9 cellular contexts compared by ENCODE assay signal in genomic region chr9:127714916-127715442, GRCh38. TPM values are rescaled to one million over a fixed set of nuclear protein-coding genes. Genes with fewer than 3 reads are reported as not detected.
DNase-seq lines count a peak whose midpoint lies in the region; ATAC-seq and TF ChIP-seq lines count a peak whose summit lies in the region.
"Had no signal": no experiment of that assay in that cellular context is flagged by ENCODE, and none has a peak within 500 bp of the region (broad histone marks: within the 10 kb centered on the region; RNA-seq: fewer than 3 reads in every experiment).

No MANE protein-coding gene starts in this region.

- H3K4me1 ChIP-seq in H9 (ENCODE audit: insufficient read depth, low read length) (no peaks in the 10 kb centered on the region; the same call in 1 of the 2 replicates), heart left ventricle (peaks cover 0 to 26% (median 13%) of the 10 kb centered on the region in 12 donors), sigmoid colon (peaks cover 0 to 23% (median 20%) of the 10 kb centered on the region in 4 donors)

- no peak overlapping the region for H4K8ac ChIP-seq in H9 (replicated peaks; ENCODE audit: insufficient read length, low read depth, low read length)

- no peak overlapping the region for H3K23ac ChIP-seq in H9 (ENCODE audit: insufficient read length, low read depth, low read length)

- no peaks in the 10 kb centered on the region for H3K9me3 Mint-ChIP-seq in H9

- no peak overlapping the region for H2AFZ ChIP-seq in H9 (ENCODE audit: low read length)

- H3K4me3 ChIP-seq in heart left ventricle (peak overlapping the region; percentile 58 to 91 (median 71)), sigmoid colon (peak overlapping the region; percentile 62 to 77 (median 72))

- peak overlapping the region in 1 of 3 experiments; percentile 93; a peak in 1 of 7 replicates for H3K27ac Mint-ChIP-seq in H9

- peak overlapping the region; percentile 27; the same call in 1 of the 2 replicates for H3K14ac ChIP-seq in H9 (ENCODE audit: insufficient read depth, low read length)

- no peak overlapping the region for H4K5ac ChIP-seq in H9 (ENCODE audit: insufficient read length, low read depth, low read length)

- peak overlapping the region; percentile 89 to 98 for H3K4me3 Mint-ChIP-seq in H9

- H3K9ac ChIP-seq in H9 (ENCODE audit: extremely low read depth, insufficient read length, low read length): no peak overlapping the region

- H3K36me3 Mint-ChIP-seq in H9 (ENCODE audit: insufficient read depth in 1 of 3, low read depth in 3 of 3): no peaks in the 10 kb centered on the region; a peak in 1 of 7 replicates

- no CpG with 5 or more reads among the region's 48 CpGs for WGBS in H9 (ENCODE audit: extremely low coverage, insufficient read length, low lambda C conversion rate)
- 0 to 1% (median 1%) methylated on average over 20 to 48 of the region's 48 CpGs for WGBS in heart left ventricle, 4 donors
- WGBS in sigmoid colon, 2 donors: 1 to 2% methylated on average over 48 of the region's 48 CpGs

- H2BK15ac ChIP-seq in H9 (ENCODE audit: low read depth, low read length): no peak overlapping the region

- TF ChIP-seq POLR2A in heart left ventricle (IDR thresholded peaks at IDR 0.05): no peak
- no peak for TF ChIP-seq POLR2A in sigmoid colon (IDR thresholded peaks at IDR 0.05)

- no peaks in the 10 kb centered on the region for H3K79me1 ChIP-seq in H9 (ENCODE audit: insufficient read depth, low read depth, low read length, poor library complexity, severe bottlenecking)

- no peak overlapping the region for H3K4ac ChIP-seq in H9 (ENCODE audit: low read depth, low read length)

- DNase-seq in CD1c-positive myeloid dendritic cell (ENCODE audit: extremely low spot score) (peak; percentile 57), H9 (no peak), heart left ventricle (no peak), sigmoid colon (no peak), ecto neural progenitor cell (ENCODE audit: low spot score) (no peak), cortex of kidney (lab: John Stamatoyannopoulos, UW) (no peak)
- DNase-seq in activated CD4-positive, alpha-beta T cell treated with anti-CD3 and anti-CD28 coated beads, Interleukin-2, amount 50 U/mL, for 48 hours: peak; percentile 16 to 28

- no peaks in the 10 kb centered on the region for H3K79me2 ChIP-seq in H9 (ENCODE audit: insufficient read depth, low read length)

- no peak for TF ChIP-seq EP300 in sigmoid colon (IDR thresholded peaks at IDR 0.05)

- H3K56ac ChIP-seq in H9 (ENCODE audit: insufficient read length, low read depth, low read length): no peak overlapping the region

- H2BK120ac ChIP-seq in H9 (ENCODE audit: low read depth, low read length, poor library complexity, severe bottlenecking): no peak overlapping the region

- no peak overlapping the region for H3T11ph ChIP-seq in H9 (ENCODE audit: low read length)

- H3K27ac ChIP-seq in H9 (ENCODE audit: insufficient read length, low read depth, low read length) (no peak overlapping the region), heart left ventricle (peak overlapping the region in 11 of 12 donors; percentile 1 to 91 (median 81)), sigmoid colon (peak overlapping the region; percentile 81 to 90 (median 84))

- H3K18ac ChIP-seq in H9 (ENCODE audit: insufficient read length, low read depth, low read length): peak overlapping the region; percentile 39

- H3K36me3 ChIP-seq in heart left ventricle (peaks cover 0 to 3% (median 0%) of the 10 kb centered on the region in 9 donors), sigmoid colon (no peaks in the 10 kb centered on the region)

- H3K4me2 ChIP-seq in H9 (ENCODE audit: insufficient read depth, insufficient read length, low read length): peak overlapping the region; percentile 54

- H2AK5ac ChIP-seq in H9 (ENCODE audit: insufficient read length, low read length): no peak overlapping the region

- H3K27me3 Mint-ChIP-seq in H9 (ENCODE audit: low read depth): peaks cover 7% of the 10 kb centered on the region

- H3K27me3 ChIP-seq in H9 (ENCODE audit: insufficient read depth, low read length): no peaks in the 10 kb centered on the region
- no peaks in the 10 kb centered on the region for H3K27me3 ChIP-seq in heart left ventricle
- no peaks in the 10 kb centered on the region for H3K27me3 ChIP-seq in sigmoid colon

- H4K20me1 ChIP-seq in H9 (ENCODE audit: control insufficient read depth, insufficient read depth, insufficient read length): no peaks in the 10 kb centered on the region

- H2BK12ac ChIP-seq in H9 (ENCODE audit: insufficient read length, low read depth, low read length): no peak overlapping the region

- ATAC-seq in heart left ventricle: peak in 2 of 4 donors; percentile 2 to 15
- no peak for ATAC-seq in HG03469 (IDR thresholded peaks at IDR 0.05; ENCODE audit: unreplicated experiment)

- no peak overlapping the region for H2BK20ac ChIP-seq in H9 (ENCODE audit: low read depth, low read length, poor library complexity, severe bottlenecking)

- peaks cover 13% of the 10 kb centered on the region for H3K23me2 ChIP-seq in H9 (ENCODE audit: insufficient read length, low read depth, low read length, poor library complexity, severe bottlenecking)

- no peak for TF ChIP-seq CTCF in H9 (conservative IDR thresholded peaks at IDR 0.05)
- no peak for TF ChIP-seq CTCF in heart left ventricle (IDR thresholded peaks at IDR 0.05)
- no peak for TF ChIP-seq CTCF in sigmoid colon (IDR thresholded peaks at IDR 0.05)

- H2BK5ac ChIP-seq in H9 (ENCODE audit: insufficient read length, low read length): no peak overlapping the region

- H4K91ac ChIP-seq in H9 (ENCODE audit: insufficient read length, low read depth, low read length): no peak overlapping the region

- intact Hi-C loops in heart left ventricle (cut with DNase I) (loop anchor here in 5 of 10 donors (1.0 to 5.0 kb wide), 5 partner anchors 16 to 118 kb away; partner anchors contain the start of gene STXBP1 (in 3 of the 5)), sigmoid colon (cut with DNase I) (loop anchor here (5.0 kb wide), 2 partner anchors 103 to 128 kb away; partner anchors contain the start of gene STXBP1)

- H3K9me3 ChIP-seq in H9 (ENCODE audit: control insufficient read depth, low read depth, low read length) (no peaks in the 10 kb centered on the region), heart left ventricle (no peaks in the 10 kb centered on the region), sigmoid colon (no peaks in the 10 kb centered on the region)

- H3K4me1 Mint-ChIP-seq in H9: peaks cover 24 to 33% of the 10 kb centered on the region in 2 experiments

RNA-seq across cellular contexts. Expression of gene PTRH1, which starts 0.5 kb away (rescaled TPM):
- total RNA-seq in H9 (2021) (10.6 and 10.9 TPM in 2 replicates), heart left ventricle (10 to 100 TPM in 7 of 9 donors, 1 to 10 TPM in 2; 7.3 to 30.5 (median 13.5) TPM), sigmoid colon (10 to 100 TPM in 3 of 4 donors, 1 to 10 TPM in 1; 8.9 to 25.8 (median 19.4) TPM)
- polyA plus RNA-seq in heart left ventricle (10 to 100 TPM; 14.0 to 44.7 TPM), sigmoid colon (10 to 100 TPM in 2 of 3 donors, 1 to 10 TPM in 1; 9.6 to 18.6 (median 10.4) TPM)

RNA-seq across cellular contexts. Expression of gene TTC16, which starts 0.9 kb away (rescaled TPM):
- not detected in 2 replicates for total RNA-seq in H9 (2021)
- under 1 TPM in 8 of 9 donors, not detected in 1; 0.09 to 0.61 (median 0.24) TPM for total RNA-seq in heart left ventricle
- polyA plus RNA-seq in heart left ventricle: under 1 TPM in 1 of 2 donors, not detected in 1; 0.34 TPM
- total RNA-seq in sigmoid colon: not detected
- polyA plus RNA-seq in sigmoid colon: under 1 TPM in 1 of 3 donors, not detected in 2; 0.15 TPM
- total RNA-seq: LHCN-M2 had no signal

RNA-seq across cellular contexts. Expression of gene CFAP157, which starts 8.2 kb away (rescaled TPM):
- 0.15 and 0.22 TPM in 2 replicates for total RNA-seq in H9 (2021)
- total RNA-seq in heart left ventricle: under 1 TPM in 2 of 9 donors, not detected in 7; 0.15 to 0.87 TPM
- polyA plus RNA-seq in heart left ventricle: under 1 TPM; 0.08 TPM
- not detected for total RNA-seq in sigmoid colon
- polyA plus RNA-seq in sigmoid colon: under 1 TPM in 1 of 3 donors, not detected in 2; 0.12 TPM
- total RNA-seq: LHCN-M2 had no signal

RNA-seq across cellular contexts. Expression of gene TOR2A, which starts 20.1 kb away (rescaled TPM):
- total RNA-seq in H9 (2021): 13.2 and 16.3 TPM in 2 replicates
- 1 to 10 TPM; 1.7 to 9.2 (median 3.3) TPM for total RNA-seq in heart left ventricle
- polyA plus RNA-seq in heart left ventricle: 1 to 10 TPM; 3.4 to 5.2 TPM
- 10 to 100 TPM in 1 of 4 donors, 1 to 10 TPM in 3; 6.1 to 10.4 (median 7.9) TPM for total RNA-seq in sigmoid colon
- 10 to 100 TPM; 12.6 to 26.4 (median 15.7) TPM for polyA plus RNA-seq in sigmoid colon

Comparison
In these comparisons a context has a peak if more than half of its experiments do, and no peak if none do; other contexts are left out.
1. DNase-seq: peak in CD1c-positive myeloid dendritic cell (single experiment) and activated CD4-positive, alpha-beta T cell treated with anti-CD3 and anti-CD28 coated beads, Interleukin-2, amount 50 U/mL, for 48 hours (2 of 2); none in H9 (single experiment), heart left ventricle (0 of 5), sigmoid colon (single experiment), ecto neural progenitor cell (single experiment) and cortex of kidney (single experiment).